Comparison of ENCODE assay signal across 8 cellular contexts in the genomic region with DNA sequence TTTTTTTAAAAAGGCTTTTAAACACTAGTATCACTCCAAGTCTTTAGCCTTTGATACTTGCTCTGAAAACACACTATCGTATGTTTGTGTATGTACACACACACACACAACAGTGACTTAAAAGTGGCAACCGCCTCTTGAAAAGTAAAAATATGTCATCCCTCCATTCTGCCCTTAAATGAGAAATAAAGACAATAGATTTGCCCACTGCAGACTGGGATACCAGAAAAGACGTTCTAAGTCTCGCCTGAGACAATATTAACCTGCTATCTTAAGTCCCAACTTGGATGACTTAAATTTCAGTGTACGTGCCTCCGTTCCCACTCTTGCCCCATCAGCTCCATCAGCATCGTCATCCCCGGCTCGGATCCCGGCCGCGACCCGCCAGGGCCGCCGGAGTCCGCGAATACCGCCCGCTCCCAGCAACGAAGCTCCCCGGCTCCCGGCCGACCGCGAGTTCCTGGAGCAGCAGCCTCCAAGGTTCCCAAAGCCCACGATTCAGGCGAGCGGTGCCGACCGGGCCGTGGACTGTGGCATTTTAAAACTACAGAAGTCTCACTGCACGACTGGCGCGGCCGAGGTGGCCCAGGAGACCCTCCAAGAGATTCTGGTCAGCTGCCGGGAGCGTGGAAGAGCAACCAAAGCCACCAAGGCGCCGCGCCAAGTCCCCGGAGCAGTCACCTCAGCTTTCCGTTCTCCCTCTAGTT. TPM values are rescaled to one million over a fixed set of nuclear protein-coding genes. Genes with fewer than 3 reads are reported as not detected.
A peak's percentile ranks its signal among the peaks of the same experiment; 100 is the strongest.
DNase-seq lines count a peak whose midpoint lies in the region; ATAC-seq and TF ChIP-seq lines count a peak whose summit lies in the region.

No MANE protein-coding gene starts in this region.

- TF ChIP-seq EP300 in tibial nerve (IDR thresholded peaks at IDR 0.05) = no peak

- H3K9ac ChIP-seq in ES-I3 (ENCODE audit: low read depth, low read length) (peak overlapping the region; percentile 89), fibroblast of lung (ENCODE audit: insufficient read depth, low read length) (peak overlapping the region; percentile 93)

- peaks cover 9% of the 10 kb centered on the region for H3K36me3 Mint-ChIP-seq in activated T-cell treated with anti-CD3 and anti-CD28 coated beads, Interleukin-2, amount 50 U/mL, for 4 hours (ENCODE audit: insufficient read depth)
- H3K36me3 Mint-ChIP-seq in natural killer cell = peaks cover 6% of the 10 kb centered on the region

- H3K4me2 ChIP-seq in fibroblast of lung (ENCODE audit: extremely low read depth, insufficient read depth, low read length) = peak overlapping the region; percentile 83

- peak overlapping the region; percentile 92 for H3K4me3 Mint-ChIP-seq in activated T-cell treated with anti-CD3 and anti-CD28 coated beads, Interleukin-2, amount 50 U/mL, for 4 hours
- peak overlapping the region; percentile 100 for H3K4me3 Mint-ChIP-seq in natural killer cell

- intact Hi-C loops in natural killer cell (cut with micrococcal nuclease) = loop anchor here (2.0 to 5.0 kb wide), 6 partner anchors 152 to 646 kb away; a partner anchor contains a TSS

- no peaks in the 10 kb centered on the region for H3K27me3 Mint-ChIP-seq in activated T-cell treated with anti-CD3 and anti-CD28 coated beads, Interleukin-2, amount 50 U/mL, for 4 hours (ENCODE audit: low read depth)
- no peaks in the 10 kb centered on the region for H3K27me3 Mint-ChIP-seq in natural killer cell (ENCODE audit: low read depth in 2 of 2)

- ATAC-seq in activated T-cell treated with anti-CD3 and anti-CD28 coated beads, Interleukin-2, amount 50 U/mL, for 4 hours = no peak
- no peak for ATAC-seq in natural killer cell

- no peak for TF ChIP-seq POLR2A in tibial nerve (IDR thresholded peaks at IDR 0.05)

- H2AFZ ChIP-seq in fibroblast of lung (ENCODE audit: low read length) = peak overlapping the region; percentile 90

- H3K4me1 ChIP-seq in ES-I3 (ENCODE audit: insufficient read depth, low read length) (no peaks in the 10 kb centered on the region), fibroblast of lung (ENCODE audit: control insufficient read depth, extremely low read depth, insufficient read depth, low read length) (no peaks in the 10 kb centered on the region), tibial nerve (peaks cover 0 to 45% (median 30%) of the 10 kb centered on the region in 4 donors)

- peaks cover 51% of the 10 kb centered on the region for H3K79me2 ChIP-seq in fibroblast of lung (ENCODE audit: control insufficient read depth, insufficient read depth, low read length)

- no peaks in the 10 kb centered on the region for H3K27me3 ChIP-seq in fibroblast of lung (ENCODE audit: control insufficient read depth, insufficient read depth, low read length)
- H3K27me3 ChIP-seq in tibial nerve = no peaks in the 10 kb centered on the region

- H4K20me1 ChIP-seq in fibroblast of lung (ENCODE audit: control insufficient read depth, extremely low read depth, insufficient read depth, low read length) = no peaks in the 10 kb centered on the region

- no peaks in the 10 kb centered on the region for H3K9me3 Mint-ChIP-seq in activated T-cell treated with anti-CD3 and anti-CD28 coated beads, Interleukin-2, amount 50 U/mL, for 4 hours
- no peaks in the 10 kb centered on the region for H3K9me3 Mint-ChIP-seq in natural killer cell

- DNase-seq in NCI-H146 (lab: John Stamatoyannopoulos, UW) (peak; percentile 74), fibroblast of lung (ENCODE audit: low read depth in 2 of 2) (peak; percentile 33 to 46), natural killer cell (peak; percentile 45), tibial nerve (ENCODE audit: low spot score in 2 of 2) (peak; percentile 47 to 53), midbrain (lab: John Stamatoyannopoulos, UW) (no peak), inferior parietal cortex (ENCODE audit: extremely low spot score) (no peak)
- DNase-seq in activated T-cell treated with anti-CD3 and anti-CD28 coated beads, Interleukin-2, amount 50 U/mL, for 4 hours = peak; percentile 12

- H3K4me3 ChIP-seq in fibroblast of lung (replicated peaks in 1 of 4; ENCODE audit: control extremely low read depth in 1 of 4, insufficient read depth in 1 of 4, low read depth in 3 of 4, low read length in 4 of 4) (peak overlapping the region; percentile 87 to 96 (median 95)), tibial nerve (peak overlapping the region; percentile 54 to 97 (median 82))

- H3K9me3 ChIP-seq in ES-I3 (ENCODE audit: control insufficient read depth, insufficient read depth, low read length) (no peaks in the 10 kb centered on the region), fibroblast of lung (ENCODE audit: control insufficient read depth, insufficient read depth, low read depth, low read length) (no peaks in the 10 kb centered on the region), tibial nerve (no peaks in the 10 kb centered on the region)

- H3K27ac Mint-ChIP-seq in natural killer cell = peak overlapping the region; percentile 100

- H3K36me3 ChIP-seq in ES-I3 (ENCODE audit: insufficient read depth, low read length) = peaks cover 2% of the 10 kb centered on the region; the same call in 1 of the 2 replicates
- H3K36me3 ChIP-seq in fibroblast of lung (ENCODE audit: control insufficient read depth, insufficient read depth, low read length) = no peaks in the 10 kb centered on the region
- H3K36me3 ChIP-seq in tibial nerve = no peaks in the 10 kb centered on the region

- WGBS in tibial nerve, 2 donors = 1% methylated on average over 25 to 37 of the region's 42 CpGs

- TF ChIP-seq CTCF in fibroblast of lung (conservative IDR thresholded peaks at IDR 0.05 in 1 of 2, IDR thresholded peaks at IDR 0.05 in 1 of 2; ENCODE audit: low read depth in 1 of 2, low read length in 2 of 2) = no peak
- TF ChIP-seq CTCF in natural killer cell (IDR thresholded peaks at IDR 0.05) = no peak
- no peak for TF ChIP-seq CTCF in tibial nerve (IDR thresholded peaks at IDR 0.05)

- peaks cover 30% of the 10 kb centered on the region for H3K4me1 Mint-ChIP-seq in activated T-cell treated with anti-CD3 and anti-CD28 coated beads, Interleukin-2, amount 50 U/mL, for 4 hours (ENCODE audit: low read depth)
- peaks cover 54 to 62% of the 10 kb centered on the region in 2 donors for H3K4me1 Mint-ChIP-seq in natural killer cell

- H3K27ac ChIP-seq in fibroblast of lung (ENCODE audit: insufficient read depth, low read length) (peak overlapping the region; percentile 95), tibial nerve (peak overlapping the region; percentile 92 to 100 (median 99))

RNA-seq across cellular contexts. Expression of a gene that starts 2.8 kb away (rescaled TPM):
- total RNA-seq in activated T-cell treated with anti-CD3 and anti-CD28 coated beads, Interleukin-2, amount 50 U/mL, for 4 hours = 10 to 100 TPM; 19.6 to 21.2 (median 20.0) TPM
- total RNA-seq in fibroblast of lung = 13.4 and 15.7 TPM in 2 replicates
- 14.0 and 14.5 TPM in 2 replicates for polyA plus RNA-seq in fibroblast of lung
- polyA plus RNA-seq in fibroblast of lung (2012) = 5.0 and 6.2 TPM in 2 replicates
- 10.8 and 11.0 TPM in 2 replicates for polyA minus RNA-seq in fibroblast of lung (ENCODE audit: low replicate concordance)
- total RNA-seq in natural killer cell = 10 to 100 TPM; 75.2 to 95.7 (median 79.8) TPM
- total RNA-seq in tibial nerve = 10 to 100 TPM; 30.3 to 35.8 (median 32.8) TPM

Comparison
In these comparisons a context has a peak if more than half of its experiments do, and no peak if none do; other contexts are left out.
1. DNase-seq: peak in NCI-H146 (single experiment), activated T-cell treated with anti-CD3 and anti-CD28 coated beads, Interleukin-2, amount 50 U/mL, for 4 hours (single experiment), fibroblast of lung (2 of 2), natural killer cell (single experiment) and tibial nerve (2 of 2); none in midbrain (single experiment) and inferior parietal cortex (single experiment).